In the genomic region with DNA sequence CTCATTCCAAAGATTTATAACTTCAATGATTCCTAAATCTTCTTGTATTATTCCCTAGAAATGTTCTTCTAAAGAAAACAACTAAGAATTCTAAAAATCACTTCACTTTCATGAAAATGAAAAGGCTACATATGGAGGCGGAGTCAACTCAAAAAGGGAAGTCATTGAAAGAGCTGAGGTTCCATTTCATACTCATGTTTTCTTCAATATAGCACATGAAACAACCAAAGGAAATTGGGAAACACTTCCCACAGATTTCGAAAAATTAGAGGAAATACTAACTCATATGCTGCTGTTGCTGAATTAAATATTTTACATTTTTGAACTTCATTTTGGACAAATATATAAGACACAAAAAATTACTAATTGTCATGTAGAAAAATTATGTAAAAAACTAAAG, we compare ENCODE assay signal across 2 cellular contexts.
TF ChIP-seq lines count a peak whose summit lies in the region.

TSS of gene CD163 (minus strand) at position 92 of the 400 bp plus-strand sequence. CDS start at position 5, 87 bp downstream.

TF ChIP-seq in liver, 16 proteins besides CTCF, POLR2A, EP300 and RAD21 (continued from another document):
- TF ChIP-seq, protein P1, sequence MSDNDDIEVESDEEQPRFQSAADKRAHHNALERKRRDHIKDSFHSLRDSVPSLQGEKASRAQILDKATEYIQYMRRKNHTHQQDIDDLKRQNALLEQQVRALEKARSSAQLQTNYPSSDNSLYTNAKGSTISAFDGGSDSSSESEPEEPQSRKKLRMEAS (IDR thresholded peaks at IDR 0.05): no peak
- no peak for TF ChIP-seq JUND (IDR thresholded peaks at IDR 0.05)
- TF ChIP-seq EGR1 (IDR thresholded peaks at IDR 0.05; ENCODE audit: low read depth in 2 of 2): no peak
- TF ChIP-seq HNF4G (IDR thresholded peaks at IDR 0.05): no peak
- TF ChIP-seq FOXA2 (IDR thresholded peaks at IDR 0.05): no peak
- no peak for TF ChIP-seq YY1 (IDR thresholded peaks at IDR 0.05)
- TF ChIP-seq GABPA (IDR thresholded peaks at IDR 0.05 in 1 of 2, conservative IDR thresholded peaks at IDR 0.05 in 1 of 2): no peak
- TF ChIP-seq NR2F2 (IDR thresholded peaks at IDR 0.05): no peak
- TF ChIP-seq, protein P2, sequence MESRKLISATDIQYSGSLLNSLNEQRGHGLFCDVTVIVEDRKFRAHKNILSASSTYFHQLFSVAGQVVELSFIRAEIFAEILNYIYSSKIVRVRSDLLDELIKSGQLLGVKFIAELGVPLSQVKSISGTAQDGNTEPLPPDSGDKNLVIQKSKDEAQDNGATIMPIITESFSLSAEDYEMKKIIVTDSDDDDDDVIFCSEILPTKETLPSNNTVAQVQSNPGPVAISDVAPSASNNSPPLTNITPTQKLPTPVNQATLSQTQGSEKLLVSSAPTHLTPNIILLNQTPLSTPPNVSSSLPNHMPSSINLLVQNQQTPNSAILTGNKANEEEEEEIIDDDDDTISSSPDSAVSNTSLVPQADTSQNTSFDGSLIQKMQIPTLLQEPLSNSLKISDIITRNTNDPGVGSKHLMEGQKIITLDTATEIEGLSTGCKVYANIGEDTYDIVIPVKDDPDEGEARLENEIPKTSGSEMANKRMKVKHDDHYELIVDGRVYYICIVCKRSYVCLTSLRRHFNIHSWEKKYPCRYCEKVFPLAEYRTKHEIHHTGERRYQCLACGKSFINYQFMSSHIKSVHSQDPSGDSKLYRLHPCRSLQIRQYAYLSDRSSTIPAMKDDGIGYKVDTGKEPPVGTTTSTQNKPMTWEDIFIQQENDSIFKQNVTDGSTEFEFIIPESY (IDR thresholded peaks at IDR 0.05): no peak

TF ChIP-seq in HepG2, 621 proteins besides CTCF, POLR2A, EP300 and RAD21 (continued from another document):
- TF ChIP-seq CSRNP1 (CRISPR knock-in tag; IDR thresholded peaks at IDR 0.05): no peak
- TF ChIP-seq ZBTB21 (CRISPR knock-in tag; IDR thresholded peaks at IDR 0.05): no peak
- TF ChIP-seq ZNF780A (CRISPR knock-in tag; IDR thresholded peaks at IDR 0.05): no peak
- TF ChIP-seq PAX8 (CRISPR knock-in tag; IDR thresholded peaks at IDR 0.05; ENCODE audit: borderline replicate concordance): no peak
- TF ChIP-seq ZNF367 (CRISPR knock-in tag; IDR thresholded peaks at IDR 0.05; ENCODE audit: borderline replicate concordance): no peak
